8 cellular contexts compared by ENCODE assay signal in genomic region chr3:193665370-193665989, GRCh38.
DNase-seq lines count a peak whose midpoint lies in the region; ATAC-seq and TF ChIP-seq lines count a peak whose summit lies in the region.

No MANE protein-coding gene starts in this region.

- no peaks in the 10 kb centered on the region for H3K27me3 Mint-ChIP-seq in mesothelial cell of epicardium (ENCODE audit: low read depth)

- H3K4me3 ChIP-seq in body of pancreas: no peak overlapping the region

- intact Hi-C loops in body of pancreas (cut with DNase I): loop anchor here (10.0 kb wide), 1 partner anchor 669 kb away; no protein-coding TSS in a partner anchor

- H3K9me3 ChIP-seq in body of pancreas: no peaks in the 10 kb centered on the region

- no peak overlapping the region for H3K4me3 Mint-ChIP-seq in mesothelial cell of epicardium

- ATAC-seq in body of pancreas (no peak), GM18868 (IDR thresholded peaks at IDR 0.05; ENCODE audit: unreplicated experiment) (no peak), HG02973 (IDR thresholded peaks at IDR 0.05; ENCODE audit: unreplicated experiment) (no peak)

- no peaks in the 10 kb centered on the region for H3K4me1 ChIP-seq in body of pancreas

- no peaks in the 10 kb centered on the region for H3K9me3 Mint-ChIP-seq in mesothelial cell of epicardium

- H3K27ac ChIP-seq in body of pancreas: no peak overlapping the region

- no peak for TF ChIP-seq POLR2A in body of pancreas (IDR thresholded peaks at IDR 0.05)

- DNase-seq in GM03348 (ENCODE audit: low spot score): peak; percentile 18
- DNase-seq in NCI-H1694 treated with DMSO at 0.1 percent for 48 hours (lab: John Stamatoyannopoulos, UW): peak; percentile 25
- no peak for DNase-seq in body of pancreas
- DNase-seq in mesothelial cell of epicardium (ENCODE audit: low spot score in 2 of 2, unreplicated experiment in 2 of 2): no peak
- no peak for DNase-seq in activated CD4-positive, alpha-beta T cell treated with anti-CD3 and anti-CD28 coated beads for 4 hours
- DNase-seq in Ammon's horn (ENCODE audit: low spot score): no peak

- no peaks in the 10 kb centered on the region for H3K27me3 ChIP-seq in body of pancreas

- TF ChIP-seq CTCF in body of pancreas (IDR thresholded peaks at IDR 0.05) (peak; percentile 35 to 54 (median 46)), mesothelial cell of epicardium (IDR thresholded peaks at IDR 0.05; ENCODE audit: unreplicated experiment) (peak; percentile 80)

- H3K36me3 ChIP-seq in body of pancreas (replicated peaks in 1 of 2; ENCODE audit: insufficient read depth in 1 of 2, low read depth in 2 of 2): peaks cover 6% of the 10 kb centered on the region in 2 donors

- WGBS in body of pancreas, 2 donors: 90 to 91% methylated on average over 1 of the region's 1 CpG

- H3K36me3 Mint-ChIP-seq in mesothelial cell of epicardium: peaks cover 39% of the 10 kb centered on the region

- H3K4me1 Mint-ChIP-seq in mesothelial cell of epicardium: peaks cover under 1% of the 10 kb centered on the region

- H3K27ac Mint-ChIP-seq in mesothelial cell of epicardium: no peak overlapping the region

Comparison
In these comparisons a context has a peak if more than half of its experiments do, and no peak if none do; other contexts are left out.
1. DNase-seq: peak in GM03348 (single experiment) and NCI-H1694 treated with DMSO at 0.1 percent for 48 hours (single experiment); none in body of pancreas (0 of 4), mesothelial cell of epicardium (0 of 2), activated CD4-positive, alpha-beta T cell treated with anti-CD3 and anti-CD28 coated beads for 4 hours (0 of 2) and Ammon's horn (single experiment).